24 cellular contexts compared by ENCODE assay signal in genomic region chr17:19946921-19947320, GRCh38.
"Had no signal": no experiment of that assay in that cellular context is flagged by ENCODE, and none has a peak within 500 bp of the region (broad histone marks: within the 10 kb centered on the region; RNA-seq: fewer than 3 reads in every experiment).

No MANE protein-coding gene starts in this region.

- H3K9me3 ChIP-seq: esophagus muscularis mucosa, gastroesophageal sphincter, heart left ventricle, lower lobe of right lung, mucosa of descending colon had no signal

- FAIRE-seq: colon, endothelial cell of umbilical vein, frontal cortex, kidney had no signal

- H3K27me3 ChIP-seq: dorsolateral prefrontal cortex, esophagus muscularis mucosa, foreskin keratinocyte, gastroesophageal sphincter, heart left ventricle, hepatocyte had no signal

- DNase-seq: dermis blood vessel endothelial cell; dorsolateral prefrontal cortex; effector CD4-positive, alpha-beta T cell; effector memory CD4-positive, alpha-beta T cell; foreskin keratinocyte; heart left ventricle; hypothalamus; immature natural killer cell; islet precursor cell; kidney; kidney glomerular epithelial cell; left colon; left ventricle myocardium superior; lower lobe of right lung; mesenchymal stem cell; mucosa of descending colon had no signal

- H2AFZ ChIP-seq: hepatocyte had no signal

- H3K4me2 ChIP-seq: hepatocyte had no signal

- ATAC-seq: foreskin keratinocyte, gastroesophageal sphincter, left colon, left lobe of liver, left ventricle myocardium superior, lower lobe of right lung, mucosa of descending colon had no signal

- H3K4me1 ChIP-seq: foreskin keratinocyte had no signal

- H3K27ac ChIP-seq: coronary artery, esophagus muscularis mucosa, foreskin keratinocyte, gastroesophageal sphincter, heart left ventricle, hepatocyte, lower lobe of right lung had no signal

- H3K4me3 ChIP-seq: coronary artery, dorsolateral prefrontal cortex, esophagus muscularis mucosa, gastroesophageal sphincter, heart left ventricle, hepatocyte, lower lobe of right lung, mucosa of descending colon had no signal
